In genomic region chr17:9522074-9522473, GRCh38 we compare ENCODE assay signal across 8 cellular contexts. TPM values are rescaled to one million over a fixed set of nuclear protein-coding genes. Genes with fewer than 3 reads are reported as not detected.
A peak's percentile ranks its signal among the peaks of the same experiment; 100 is the strongest.
DNase-seq lines count a peak whose midpoint lies in the region; ATAC-seq and TF ChIP-seq lines count a peak whose summit lies in the region.

No MANE protein-coding gene starts in this region.

- H3K27ac Mint-ChIP-seq in chondrocyte (ENCODE audit: unreplicated experiment) = no peak overlapping the region
- H3K27ac Mint-ChIP-seq in activated CD8-positive, alpha-beta memory T cell treated with anti-CD3 and anti-CD28 coated beads, Interleukin-2, amount 10 ng/mL, durations not matched to agents 7 days and 5 days = no peak overlapping the region

- DNase-seq in ACHN (peak; percentile 53), GM12865 (ENCODE audit: low read depth) (peak; percentile 53), NCI-H748 (lab: John Stamatoyannopoulos, UW; ENCODE audit: unreplicated experiment) (peak; percentile 56), chondrocyte (ENCODE audit: low spot score) (no peak), lung (ENCODE audit: low spot score) (no peak), LoVo (ENCODE audit: low spot score) (no peak)
- DNase-seq in activated CD8-positive, alpha-beta memory T cell treated with anti-CD3 and anti-CD28 coated beads, Interleukin-2, amount 10 ng/mL, durations not matched to agents 7 days and 5 days = no peak

- CTCF ChIA-PET in activated CD8-positive, alpha-beta memory T cell treated with anti-CD3 and anti-CD28 coated beads, Interleukin-2, amount 10 ng/mL, durations not matched to agents 7 days and 5 days (lab: Charles Lee) = interaction anchor here (0.7 to 2.0 kb wide), 14 partner anchors 9 to 527 kb away, joined by 3 to 16 read pairs (median 3); no protein-coding TSS in a partner anchor

- no peak overlapping the region for H3K27ac ChIP-seq in lung (ENCODE audit: low read depth in 1 of 2, low read length in 1 of 2)

- in situ Hi-C loops in ACHN (cut with HindIII; ENCODE audit: low pct_ligation_motif_present, low pct_unique_long_range_greater_than_20kb, low sequenced_read_pairs) = loop anchor here (25.0 kb wide), 1 partner anchor 385 kb away; no protein-coding TSS in a partner anchor

- no peaks in the 10 kb centered on the region for H3K9me3 ChIP-seq in lung (ENCODE audit: control insufficient read depth in 2 of 2, insufficient read depth in 1 of 2, low read length in 1 of 2)

- no peaks in the 10 kb centered on the region for H3K9me3 Mint-ChIP-seq in chondrocyte (ENCODE audit: low read depth)
- H3K9me3 Mint-ChIP-seq in activated CD8-positive, alpha-beta memory T cell treated with anti-CD3 and anti-CD28 coated beads, Interleukin-2, amount 10 ng/mL, durations not matched to agents 7 days and 5 days (ENCODE audit: low read depth) = no peaks in the 10 kb centered on the region

- H3K36me3 ChIP-seq in lung (ENCODE audit: control insufficient read depth in 2 of 2, insufficient read depth in 2 of 2, low read length in 2 of 2) = no peaks in the 10 kb centered on the region

- peaks cover 22% of the 10 kb centered on the region for H3K4me1 Mint-ChIP-seq in chondrocyte (ENCODE audit: low read depth)
- peaks cover 13% of the 10 kb centered on the region for H3K4me1 Mint-ChIP-seq in activated CD8-positive, alpha-beta memory T cell treated with anti-CD3 and anti-CD28 coated beads, Interleukin-2, amount 10 ng/mL, durations not matched to agents 7 days and 5 days

- WGBS in lung, 2 donors = 64 to 69% methylated on average over 4 of the region's 4 CpGs

- TF ChIP-seq CTCF in GM12865 (IDR thresholded peaks at IDR 0.05; ENCODE audit: insufficient read depth, low read depth, low read length, missing control alignments) (peak; percentile 43), chondrocyte (IDR thresholded peaks at IDR 0.05) (peak; percentile 88), lung (IDR thresholded peaks at IDR 0.05; ENCODE audit: control extremely low read depth, extremely low read depth) (peak; percentile 9)

- H3K4me3 Mint-ChIP-seq in chondrocyte (ENCODE audit: unreplicated experiment) = no peak overlapping the region
- no peak overlapping the region for H3K4me3 Mint-ChIP-seq in activated CD8-positive, alpha-beta memory T cell treated with anti-CD3 and anti-CD28 coated beads, Interleukin-2, amount 10 ng/mL, durations not matched to agents 7 days and 5 days

- no peaks in the 10 kb centered on the region for H3K27me3 ChIP-seq in lung (ENCODE audit: control insufficient read depth, insufficient read depth)

- H3K27me3 Mint-ChIP-seq in chondrocyte (ENCODE audit: low read depth) = no peaks in the 10 kb centered on the region
- H3K27me3 Mint-ChIP-seq in activated CD8-positive, alpha-beta memory T cell treated with anti-CD3 and anti-CD28 coated beads, Interleukin-2, amount 10 ng/mL, durations not matched to agents 7 days and 5 days = no peaks in the 10 kb centered on the region

- no peaks in the 10 kb centered on the region for H3K4me1 ChIP-seq in lung (ENCODE audit: control insufficient read depth in 2 of 2, insufficient read depth in 2 of 2, low read length in 2 of 2)

- H3K4me3 ChIP-seq in GM12865 (ENCODE audit: low read depth, low read length) (no peak overlapping the region), lung (no peak overlapping the region)

- ATAC-seq in lung (ENCODE audit: insufficient read depth, low FRiP score) (no peak), HG03354 (IDR thresholded peaks at IDR 0.05; ENCODE audit: poor library complexity, severe bottlenecking, unreplicated experiment) (no peak)
- no peak for ATAC-seq in activated CD8-positive, alpha-beta memory T cell treated with anti-CD3 and anti-CD28 coated beads, Interleukin-2, amount 10 ng/mL, durations not matched to agents 7 days and 5 days

- H3K36me3 Mint-ChIP-seq in chondrocyte (ENCODE audit: low read depth) = no peaks in the 10 kb centered on the region
- H3K36me3 Mint-ChIP-seq in activated CD8-positive, alpha-beta memory T cell treated with anti-CD3 and anti-CD28 coated beads, Interleukin-2, amount 10 ng/mL, durations not matched to agents 7 days and 5 days = no peaks in the 10 kb centered on the region

RNA-seq across cellular contexts. Expression of gene STX8, which starts 53.5 kb away (rescaled TPM):
- total RNA-seq in chondrocyte (50.6 to 64.4 TPM (median 55.7 TPM) in 3 replicates), lung (10 to 100 TPM; 62.5 to 81.1 TPM)
- polyA plus RNA-seq in lung = 10 to 100 TPM; 36.5 to 64.0 TPM
- total RNA-seq in activated CD8-positive, alpha-beta memory T cell treated with anti-CD3 and anti-CD28 coated beads, Interleukin-2, amount 10 ng/mL, durations not matched to agents 7 days and 5 days = 10 to 100 TPM; 57.9 to 74.2 TPM

RNA-seq across cellular contexts. Expression of gene CFAP52, which starts 54.4 kb away (rescaled TPM):
- 0.53 TPM in 1 of 3 replicates, not detected in the others for total RNA-seq in chondrocyte
- total RNA-seq in lung = 10 to 100 TPM; 27.1 to 28.8 TPM
- 10 to 100 TPM in 1 of 2 donors, 1 to 10 TPM in 1; 3.8 to 11.9 TPM for polyA plus RNA-seq in lung
- not detected for total RNA-seq in activated CD8-positive, alpha-beta memory T cell treated with anti-CD3 and anti-CD28 coated beads, Interleukin-2, amount 10 ng/mL, durations not matched to agents 7 days and 5 days

Comparison
In these comparisons a context has a peak if more than half of its experiments do, and no peak if none do; other contexts are left out.
1. DNase-seq: peak in ACHN (single experiment), GM12865 (single experiment) and NCI-H748 (single experiment); none in chondrocyte (single experiment), lung (single experiment), LoVo (single experiment) and activated CD8-positive, alpha-beta memory T cell treated with anti-CD3 and anti-CD28 coated beads, Interleukin-2, amount 10 ng/mL, durations not matched to agents 7 days and 5 days (single experiment).
2. CTCF ChIP-seq: peak in every context shown above with its lines; median percentile 88 in chondrocyte; 43 in GM12865; 9 in lung.
3. RNA of gene CFAP52, which starts 54.4 kb away (total RNA-seq): 27.1 to 28.8 TPM in lung; 0.53 TPM in chondrocyte and not detected in activated CD8-positive, alpha-beta memory T cell treated with anti-CD3 and anti-CD28 coated beads, Interleukin-2, amount 10 ng/mL, durations not matched to agents 7 days and 5 days; every median in the first group is over 10 times any median in the second.